ENCODE assay signal across 8 cellular contexts in genomic region chr11:95138448-95138847, GRCh38. TPM values are rescaled to one million over a fixed set of nuclear protein-coding genes. Genes with fewer than 3 reads are reported as not detected.
DNase-seq lines count a peak whose midpoint lies in the region; ATAC-seq and TF ChIP-seq lines count a peak whose summit lies in the region.

No MANE protein-coding gene starts in this region.

- H3K27me3 ChIP-seq in smooth muscle cell (ENCODE audit: low read depth) (no peaks in the 10 kb centered on the region), sigmoid colon (no peaks in the 10 kb centered on the region)

- peaks cover 29% of the 10 kb centered on the region for H3K4me1 ChIP-seq in smooth muscle cell (ENCODE audit: low read depth)
- H3K4me1 ChIP-seq in sigmoid colon: peaks cover 0 to 15% (median 11%) of the 10 kb centered on the region in 4 donors

- DNase-seq in choroid plexus epithelial cell (ENCODE audit: low read depth) (peak; percentile 58), smooth muscle cell (lab: John Stamatoyannopoulos, UW; ENCODE audit: unreplicated experiment) (no peak), sigmoid colon (no peak), mucosa of gallbladder (ENCODE audit: low spot score) (no peak)
- no peak for DNase-seq in activated CD8-positive, alpha-beta memory T cell treated with anti-CD3 and anti-CD28 coated beads for 24 hours

- peaks cover 65% of the 10 kb centered on the region for H3F3A ChIP-seq in smooth muscle cell (ENCODE audit: low read depth)

- peak overlapping the region; percentile 23 for H3K9ac ChIP-seq in smooth muscle cell (ENCODE audit: low read depth)

- no peak for TF ChIP-seq EP300 in sigmoid colon (IDR thresholded peaks at IDR 0.05)

- TF ChIP-seq CTCF in GM12873 (IDR thresholded peaks at IDR 0.05; ENCODE audit: insufficient read depth, low read depth, low read length, missing control alignments) (peak; percentile 51), choroid plexus epithelial cell (conservative IDR thresholded peaks at IDR 0.05; ENCODE audit: low read depth, low read length) (peak; percentile 54), smooth muscle cell (IDR thresholded peaks at IDR 0.05; ENCODE audit: borderline replicate concordance, insufficient read depth, poor library complexity, severe bottlenecking) (no peak), sigmoid colon (IDR thresholded peaks at IDR 0.05) (no peak)

- H3K79me2 ChIP-seq in smooth muscle cell (ENCODE audit: low read depth): no peaks in the 10 kb centered on the region

- intact Hi-C loops in sigmoid colon (cut with DNase I): no loop called here

- H3K9me3 ChIP-seq in smooth muscle cell (replicated peaks; ENCODE audit: low read depth) (no peaks in the 10 kb centered on the region), sigmoid colon (no peaks in the 10 kb centered on the region)

- H4K20me1 ChIP-seq in smooth muscle cell (ENCODE audit: low read depth): no peaks in the 10 kb centered on the region

- ATAC-seq in GM21423 (IDR thresholded peaks at IDR 0.05; ENCODE audit: unreplicated experiment) (peak; percentile 83), HG03575 (IDR thresholded peaks at IDR 0.05; ENCODE audit: extremely low read depth, insufficient number of reproducible peaks, low FRiP score, unreplicated experiment) (peak; percentile 79)

- H3K36me3 ChIP-seq in smooth muscle cell (ENCODE audit: low read depth) (no peaks in the 10 kb centered on the region), sigmoid colon (no peaks in the 10 kb centered on the region)

- H2AFZ ChIP-seq in smooth muscle cell (ENCODE audit: low read depth): no peak overlapping the region

- WGBS in smooth muscle cell (ENCODE audit: low lambda C conversion rate): 21% methylated on average over 2 of the region's 2 CpGs
- WGBS in sigmoid colon, 2 donors: 5 to 20% methylated on average over 2 of the region's 2 CpGs

- no peak overlapping the region for H3K4me3 ChIP-seq in choroid plexus epithelial cell (ENCODE audit: low read depth, low read length)
- H3K4me3 ChIP-seq in smooth muscle cell: no peak overlapping the region
- H3K4me3 ChIP-seq in sigmoid colon: no peak overlapping the region

- H3K27ac ChIP-seq in smooth muscle cell (ENCODE audit: low read depth) (peak overlapping the region; percentile 86), sigmoid colon (no peak overlapping the region)

- no peak for TF ChIP-seq POLR2A in sigmoid colon (IDR thresholded peaks at IDR 0.05)

- peak overlapping the region; percentile 43 for H3K4me2 ChIP-seq in smooth muscle cell

RNA-seq across cellular contexts. Expression of gene ENDOD1, which starts 48.8 kb away (rescaled TPM):
- total RNA-seq in smooth muscle cell (124 and 125 TPM in 2 replicates), sigmoid colon (10 to 100 TPM; 18.1 to 31.4 (median 21.0) TPM), mucosa of gallbladder (65.6 TPM)
- polyA plus RNA-seq in smooth muscle cell (44.8 and 46.7 TPM in 2 replicates), sigmoid colon (10 to 100 TPM in 1 of 3 donors, 1 to 10 TPM in 2; 7.8 to 26.5 (median 8.3) TPM)

Comparison
In these comparisons a context has a peak if more than half of its experiments do, and no peak if none do; other contexts are left out.
1. CTCF ChIP-seq: peak in GM12873 (single experiment) and choroid plexus epithelial cell (single experiment); none in smooth muscle cell (single experiment) and sigmoid colon (0 of 4).